ENCODE assay signal across 9 cellular contexts in genomic region chr19:3135961-3136683, GRCh38. TPM values are rescaled to one million over a fixed set of nuclear protein-coding genes. Genes with fewer than 3 reads are reported as not detected.
DNase-seq lines count a peak whose midpoint lies in the region; ATAC-seq and TF ChIP-seq lines count a peak whose summit lies in the region.
"Had no signal": no experiment of that assay in that cellular context is flagged by ENCODE, and none has a peak within 500 bp of the region (broad histone marks: within the 10 kb centered on the region; RNA-seq: fewer than 3 reads in every experiment).

GNA15 (plus strand) TSS chr19:3136033; CDS start chr19:3136451, 418 bp downstream.

- no peak within 1 kb of the TSS for H3K18ac ChIP-seq in H9 (ENCODE audit: insufficient read length, low read depth, low read length)

- no CpG with 5 or more reads among the region's 40 CpGs for WGBS in H9 (ENCODE audit: extremely low coverage, insufficient read length, low lambda C conversion rate)

- H4K91ac ChIP-seq in H9 (ENCODE audit: insufficient read length, low read depth, low read length), result no peak within 1 kb of the TSS

- DNase-seq in CD8-positive, alpha-beta memory T cell, result peak in 2 of 5 donors; percentile 21 to 52
- DNase-seq in NOMO-1 (lab: John Stamatoyannopoulos, UW; ENCODE audit: unreplicated experiment in 2 of 2), result peak; percentile 29 to 57
- no peak for DNase-seq in adipocyte (ENCODE audit: low read depth)
- peak in 1 of 9 donors; percentile 67 for DNase-seq in naive thymus-derived CD4-positive, alpha-beta T cell
- no peak for DNase-seq in H9
- DNase-seq in A172 (ENCODE audit: low spot score), result no peak
- DNase-seq in NCI-H526 (lab: John Stamatoyannopoulos, UW), result no peak

- H3K79me2 ChIP-seq in H9 (ENCODE audit: insufficient read depth, low read length), result no peaks in the 10 kb centered on the region

- no peaks in the 10 kb centered on the region for H3K79me1 ChIP-seq in H9 (ENCODE audit: insufficient read depth, low read depth, low read length, poor library complexity, severe bottlenecking)

- H4K8ac ChIP-seq in H9 (replicated peaks; ENCODE audit: insufficient read length, low read depth, low read length), result no peak within 1 kb of the TSS

- no peak within 1 kb of the TSS for H2BK5ac ChIP-seq in H9 (ENCODE audit: insufficient read length, low read length)

- ATAC-seq in naive thymus-derived CD4-positive, alpha-beta T cell, result peak; percentile 66
- ATAC-seq in GM18505 (IDR thresholded peaks at IDR 0.05; ENCODE audit: unreplicated experiment), result no peak

- no peaks in the 10 kb centered on the region for H3K36me3 ChIP-seq in CD8-positive, alpha-beta memory T cell (ENCODE audit: insufficient read depth, low read length)
- no peaks in the 10 kb centered on the region for H3K36me3 ChIP-seq in adipocyte (ENCODE audit: control insufficient read depth, insufficient read depth, low read length, severe bottlenecking)
- H3K36me3 ChIP-seq in naive thymus-derived CD4-positive, alpha-beta T cell (ENCODE audit: control insufficient read depth in 2 of 3, insufficient read depth in 3 of 3, low read length in 3 of 3), result no peaks in the 10 kb centered on the region

- no peaks in the 10 kb centered on the region for H3K23me2 ChIP-seq in H9 (ENCODE audit: insufficient read length, low read depth, low read length, poor library complexity, severe bottlenecking)

- intact Hi-C loops in naive thymus-derived CD4-positive, alpha-beta T cell (cut with micrococcal nuclease), result loop anchor here in 1 of 2 donors (2.0 kb wide), 1 partner anchor 43 kb away; the partner anchor contains the start of gene S1PR4

- H3K9me3 ChIP-seq in CD8-positive, alpha-beta memory T cell (ENCODE audit: low read length), result no peaks in the 10 kb centered on the region
- H3K9me3 ChIP-seq in adipocyte (ENCODE audit: control insufficient read depth, low read length) (no peaks in the 10 kb centered on the region), H9 (ENCODE audit: control insufficient read depth, low read depth, low read length) (no peaks in the 10 kb centered on the region)
- H3K9me3 ChIP-seq in naive thymus-derived CD4-positive, alpha-beta T cell (ENCODE audit: control insufficient read depth in 2 of 3, low read length in 3 of 3), result no peaks in the 10 kb centered on the region

- H3K4ac ChIP-seq in H9 (ENCODE audit: low read depth, low read length), result no peak within 1 kb of the TSS

- H2AK5ac ChIP-seq in H9 (ENCODE audit: insufficient read length, low read length), result no peak within 1 kb of the TSS

- H3K56ac ChIP-seq in H9 (ENCODE audit: insufficient read length, low read depth, low read length), result no peak within 1 kb of the TSS

- H3K27me3 ChIP-seq in CD8-positive, alpha-beta memory T cell (ENCODE audit: insufficient read depth, low read length, poor library complexity, severe bottlenecking), result peaks cover 3% of the 10 kb centered on the region
- no peaks in the 10 kb centered on the region for H3K27me3 ChIP-seq in adipocyte (replicated peaks; ENCODE audit: control insufficient read depth, insufficient read depth, low read length)
- H3K27me3 ChIP-seq in naive thymus-derived CD4-positive, alpha-beta T cell (ENCODE audit: control insufficient read depth in 2 of 2, insufficient read depth in 2 of 2, low read length in 2 of 2), result peaks cover 0 to 6% of the 10 kb centered on the region in 2 donors
- no peaks in the 10 kb centered on the region for H3K27me3 ChIP-seq in H9 (ENCODE audit: insufficient read depth, low read length)

- no peak within 1 kb of the TSS for H3K14ac ChIP-seq in H9 (ENCODE audit: insufficient read depth, low read length)

- H3K27ac Mint-ChIP-seq in CD8-positive, alpha-beta memory T cell, result peak within 1 kb of the TSS in 5 of 8 donors; percentile 29 to 68 (median 63)
- H3K27ac Mint-ChIP-seq in naive thymus-derived CD4-positive, alpha-beta T cell, result peak within 1 kb of the TSS in 2 of 9 donors; percentile 74 to 85
- peak within 1 kb of the TSS in 1 of 3 experiments; percentile 40; a peak in 1 of 7 replicates for H3K27ac Mint-ChIP-seq in H9

- peaks cover 15% of the 10 kb centered on the region for H3K4me1 ChIP-seq in CD8-positive, alpha-beta memory T cell (ENCODE audit: insufficient read depth, low read length)
- peaks cover 6% of the 10 kb centered on the region for H3K4me1 ChIP-seq in adipocyte (ENCODE audit: control insufficient read depth, insufficient read depth, low read length)
- H3K4me1 ChIP-seq in naive thymus-derived CD4-positive, alpha-beta T cell (ENCODE audit: control insufficient read depth in 2 of 2, insufficient read depth in 2 of 2, low read length in 2 of 2), result peaks cover 8 to 11% of the 10 kb centered on the region in 2 donors
- no peaks in the 10 kb centered on the region for H3K4me1 ChIP-seq in H9 (ENCODE audit: insufficient read depth, low read length)

- peaks cover 20 to 26% (median 21%) of the 10 kb centered on the region in 3 donors for H3K4me1 Mint-ChIP-seq in CD8-positive, alpha-beta memory T cell
- peaks cover 12 to 55% (median 16%) of the 10 kb centered on the region in 7 donors for H3K4me1 Mint-ChIP-seq in naive thymus-derived CD4-positive, alpha-beta T cell
- peaks cover 3 to 8% of the 10 kb centered on the region in 2 experiments; a peak in 3 of 4 replicates for H3K4me1 Mint-ChIP-seq in H9
- H3K4me1 Mint-ChIP-seq: neural crest cell had no signal

- H2BK120ac ChIP-seq in H9 (ENCODE audit: low read depth, low read length, poor library complexity, severe bottlenecking), result no peak within 1 kb of the TSS

- TF ChIP-seq POLR2A in GM18505 (IDR thresholded peaks at IDR 0.05; ENCODE audit: borderline replicate concordance, extremely low read depth, insufficient read depth, insufficient read length), result no peak

- no peak within 1 kb of the TSS for H3K23ac ChIP-seq in H9 (ENCODE audit: insufficient read length, low read depth, low read length)

- no peak within 1 kb of the TSS for H4K5ac ChIP-seq in H9 (ENCODE audit: insufficient read length, low read depth, low read length)

- H4K20me1 ChIP-seq in H9 (ENCODE audit: control insufficient read depth, insufficient read depth, insufficient read length), result no peaks in the 10 kb centered on the region

- H3K27ac ChIP-seq in CD8-positive, alpha-beta memory T cell (ENCODE audit: low read depth, low read length), result no peak within 1 kb of the TSS
- H3K27ac ChIP-seq in naive thymus-derived CD4-positive, alpha-beta T cell (ENCODE audit: low read depth, low read length), result no peak within 1 kb of the TSS
- H3K27ac ChIP-seq in H9 (ENCODE audit: insufficient read length, low read depth, low read length), result no peak within 1 kb of the TSS

- TF ChIP-seq CTCF in H9 (conservative IDR thresholded peaks at IDR 0.05), result no peak

- H3K27me3 Mint-ChIP-seq in CD8-positive, alpha-beta memory T cell, result peaks cover 3 to 11% of the 10 kb centered on the region in 2 donors
- H3K27me3 Mint-ChIP-seq in naive thymus-derived CD4-positive, alpha-beta T cell, result peaks cover 0 to 23% (median 0%) of the 10 kb centered on the region in 5 donors
- H3K27me3 Mint-ChIP-seq in H9 (ENCODE audit: low read depth), result peaks cover 1% of the 10 kb centered on the region

- no peak within 1 kb of the TSS for H2BK15ac ChIP-seq in H9 (ENCODE audit: low read depth, low read length)

- peak within 1 kb of the TSS in 4 of 7 donors; percentile 32 to 58 (median 34) for H3K4me3 Mint-ChIP-seq in CD8-positive, alpha-beta memory T cell
- peak within 1 kb of the TSS in 7 of 10 donors; percentile 3 to 95 (median 48) for H3K4me3 Mint-ChIP-seq in naive thymus-derived CD4-positive, alpha-beta T cell
- no peak within 1 kb of the TSS for H3K4me3 Mint-ChIP-seq in H9
- H3K4me3 Mint-ChIP-seq: neural crest cell had no signal

- peaks cover 0 to 2% (median 0%) of the 10 kb centered on the region in 5 donors for H3K9me3 Mint-ChIP-seq in CD8-positive, alpha-beta memory T cell
- H3K9me3 Mint-ChIP-seq in naive thymus-derived CD4-positive, alpha-beta T cell, result peaks cover 0 to 8% (median 5%) of the 10 kb centered on the region in 11 donors
- H3K9me3 Mint-ChIP-seq in H9, result no peaks in the 10 kb centered on the region
- H3K9me3 Mint-ChIP-seq: neural crest cell had no signal

- H3K36me3 Mint-ChIP-seq in CD8-positive, alpha-beta memory T cell, result no peaks in the 10 kb centered on the region
- peaks cover 0 to 26% (median 0%) of the 10 kb centered on the region in 5 donors for H3K36me3 Mint-ChIP-seq in naive thymus-derived CD4-positive, alpha-beta T cell
- H3K36me3 Mint-ChIP-seq in H9 (ENCODE audit: insufficient read depth in 1 of 3, low read depth in 3 of 3), result no peaks in the 10 kb centered on the region

- no peak within 1 kb of the TSS for H3T11ph ChIP-seq in H9 (ENCODE audit: low read length)

- CTCF ChIA-PET in CD8-positive, alpha-beta memory T cell (lab: Charles Lee), result interaction anchor here (0.7 kb wide), 1 partner anchor 1154 kb away, joined by 4 read pairs; no protein-coding TSS in a partner anchor
- CTCF ChIA-PET in naive thymus-derived CD4-positive, alpha-beta T cell (lab: Charles Lee), result no interaction called here

- H3K4me2 ChIP-seq in H9 (ENCODE audit: insufficient read depth, insufficient read length, low read length), result no peak within 1 kb of the TSS

- no peak within 1 kb of the TSS for H2BK12ac ChIP-seq in H9 (ENCODE audit: insufficient read length, low read depth, low read length)

- POLR2A ChIA-PET in CD8-positive, alpha-beta memory T cell (lab: Charles Lee), result no interaction called here
- POLR2A ChIA-PET in naive thymus-derived CD4-positive, alpha-beta T cell (lab: Charles Lee), result no interaction called here

- no peak within 1 kb of the TSS for H2BK20ac ChIP-seq in H9 (ENCODE audit: low read depth, low read length, poor library complexity, severe bottlenecking)

- no peak within 1 kb of the TSS for H3K4me3 ChIP-seq in CD8-positive, alpha-beta memory T cell (ENCODE audit: low read length)
- H3K4me3 ChIP-seq in adipocyte (ENCODE audit: low read length), result no peak within 1 kb of the TSS
- no peak within 1 kb of the TSS for H3K4me3 ChIP-seq in naive thymus-derived CD4-positive, alpha-beta T cell (ENCODE audit: low read length)

- H3K9ac ChIP-seq in adipocyte (ENCODE audit: low read length) (peak within 1 kb of the TSS; percentile 27), H9 (ENCODE audit: extremely low read depth, insufficient read length, low read length) (no peak within 1 kb of the TSS)

- no peak within 1 kb of the TSS for H2AFZ ChIP-seq in H9 (ENCODE audit: low read length)

RNA-seq across cellular contexts. Expression of gene GNA15, which starts in this region (rescaled TPM):
- 1 to 10 TPM; 2.6 to 3.9 TPM for total RNA-seq in CD8-positive, alpha-beta memory T cell
- 0.59 TPM for polyA plus RNA-seq in CD8-positive, alpha-beta memory T cell
- 100 to 1,000 TPM in 1 of 5 experiments, 10 to 100 TPM in 1, 1 to 10 TPM in 1, under 1 TPM in 2; 0.73 to 131 (median 6.6) TPM for total RNA-seq in naive thymus-derived CD4-positive, alpha-beta T cell
- under 1 TPM in 1 of 2 donors, not detected in 1; 0.09 TPM for polyA plus RNA-seq in naive thymus-derived CD4-positive, alpha-beta T cell
- 0.20 TPM in 1 of 2 replicates, not detected in the other for total RNA-seq in H9 (2021)
- total RNA-seq in A172 (2014; rRNA removed; shearing (Covaris generic)), result 0.19 and 0.26 TPM in 2 replicates
- total RNA-seq: neural crest cell had no signal

Comparison
In these comparisons a context has a peak if more than half of its experiments do, and no peak if none do; other contexts are left out.
1. DNase-seq: peak in NOMO-1 (2 of 2); none in adipocyte (single experiment), H9 (single experiment), A172 (single experiment) and NCI-H526 (0 of 2).
2. H3K4me3 Mint-ChIP-seq: peak in CD8-positive, alpha-beta memory T cell (4 of 7) and naive thymus-derived CD4-positive, alpha-beta T cell (7 of 10); none in H9 (0 of 2).